In the genomic region with DNA sequence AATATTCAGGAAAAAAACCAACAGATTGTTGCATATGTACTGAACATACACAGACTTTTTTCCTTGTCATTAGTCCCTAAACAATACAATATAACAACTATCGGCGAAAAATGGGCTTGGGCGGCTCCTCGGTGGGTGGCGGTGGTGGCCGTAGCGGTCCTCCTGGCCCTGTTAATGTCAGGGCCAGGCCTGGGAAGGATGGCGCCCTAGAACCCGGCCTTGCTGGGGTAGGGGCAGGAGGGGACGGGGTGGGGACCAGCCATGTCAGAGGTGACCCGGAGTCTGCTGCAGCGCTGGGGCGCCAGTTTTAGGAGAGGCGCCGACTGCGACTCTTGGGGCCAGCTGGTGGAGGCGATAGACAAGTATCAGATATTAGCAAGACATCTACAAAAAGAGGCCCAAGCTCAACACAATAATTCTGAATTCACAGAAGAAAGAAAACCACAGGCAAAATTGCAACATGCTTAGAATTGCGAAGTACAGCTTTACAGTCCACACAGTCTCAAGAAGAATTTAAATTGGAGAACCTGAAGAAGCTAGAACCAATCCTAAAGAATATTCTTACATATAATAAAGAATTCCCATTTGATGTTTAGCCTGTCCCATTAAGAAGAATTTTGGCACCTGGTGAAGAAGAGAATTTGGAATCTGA, we compare ENCODE assay signal across 33 cellular contexts.
"Had no signal": no experiment of that assay in that cellular context is flagged by ENCODE, and none has a peak within 500 bp of the region (broad histone marks: within the 10 kb centered on the region; RNA-seq: fewer than 3 reads in every experiment).

No MANE protein-coding gene starts in this region.

- ATAC-seq: activated CD8-positive, alpha-beta T cell treated with anti-CD3 and anti-CD28 coated beads for 36 hours; Right ventricle myocardium inferior; SK-N-SH treated with all-trans-retinoic acid at 6 μM for 48 hours; T-cell; T-helper 17 cell had no signal

- H3K4me3 ChIP-seq: PC-9 had no signal

- H3K4me2 ChIP-seq: PC-9 had no signal

- H3K36me3 ChIP-seq: brain microvascular endothelial cell, WERI-Rb-1 had no signal

- H2AFZ ChIP-seq: PC-9 had no signal

- DNase-seq: activated CD4-positive, alpha-beta T cell treated with anti-CD3 and anti-CD28 coated beads for 1 hour; activated CD4-positive, alpha-beta T cell treated with anti-CD3 and anti-CD28 coated beads, Interleukin-2, amount 10 ng/mL, durations not matched to agents 24 days and 14 days; activated CD4-positive, alpha-beta T cell treated with anti-CD3 and anti-CD28 coated beads, Interleukin-2, amount 50 U/mL, for 4 hours; activated CD4-positive, CD25-positive, alpha-beta regulatory T cell; activated CD8-positive, alpha-beta T cell treated with anti-CD3 and anti-CD28 coated beads for 36 hours; activated gamma-delta T cell; activated naive CD4-positive, alpha-beta T cell treated with Interleukin-2 at 50 U/mL for 16 hours; activated naive CD8-positive, alpha-beta T cell treated with anti-CD3 and anti-CD28 coated beads, Interleukin-2, amount 10 ng/mL, durations not matched to agents 7 days and 5 days; activated T-cell treated with anti-CD3 and anti-CD28 coated beads, Interleukin-2, amount 50 U/mL, for 1 hour; amniotic stem cell; aorta; brain microvascular endothelial cell; central memory CD4-positive, alpha-beta T cell; Karpas-422; KBM-7; NCI-H1048; NCI-H1105 treated with DMSO at 0.1 percent for 48 hours; NCI-H1436; NCI-H1694; NCI-H1930; NCI-H2081 treated with DMSO at 0.1 percent for 48 hours; NCI-H345; NCI-H524 treated with DMSO at 0.1 percent for 48 hours; PC-9; SIG-M5; T-cell; T-helper 17 cell; T-helper 9 cell; WERI-Rb-1 had no signal

- FAIRE-seq: RCC 7860 had no signal

- H3K27ac ChIP-seq: brain microvascular endothelial cell, PC-9, RWPE1, WERI-Rb-1 had no signal

- H3K27me3 ChIP-seq: brain microvascular endothelial cell had no signal
